ENCODE assay signal across 8 cellular contexts in genomic region chr20:58209652-58210397, GRCh38. TPM values are rescaled to one million over a fixed set of nuclear protein-coding genes. Genes with fewer than 3 reads are reported as not detected.
DNase-seq lines count a peak whose midpoint lies in the region; ATAC-seq lines count a peak whose summit lies in the region.

No MANE protein-coding gene starts in this region.

- no peak overlapping the region for H3K4me3 Mint-ChIP-seq in activated naive CD8-positive, alpha-beta T cell treated with anti-CD3 and anti-CD28 coated beads for 36 hours

- ATAC-seq in GM21423 (IDR thresholded peaks at IDR 0.05; ENCODE audit: unreplicated experiment), result peak; percentile 81

- no peaks in the 10 kb centered on the region for H3K36me3 Mint-ChIP-seq in activated naive CD8-positive, alpha-beta T cell treated with anti-CD3 and anti-CD28 coated beads for 36 hours

- peak; percentile 65 for DNase-seq in COR-L47 (lab: John Stamatoyannopoulos, UW)
- DNase-seq in LHCN-M2 (ENCODE audit: low read depth), result peak; percentile 55
- DNase-seq in T follicular helper cell (ENCODE audit: low read depth), result peak; percentile 77
- peak; percentile 86 for DNase-seq in activated naive CD8-positive, alpha-beta T cell treated with anti-CD3 and anti-CD28 coated beads for 36 hours
- peak; percentile 94 for DNase-seq in cardiac septum (ENCODE audit: low spot score)
- DNase-seq in renal cortical epithelial cell (ENCODE audit: low read depth), result peak; percentile 28
- no peak for DNase-seq in OCI-M2 (lab: John Stamatoyannopoulos, UW; ENCODE audit: unreplicated experiment)

- H3K27me3 Mint-ChIP-seq in activated naive CD8-positive, alpha-beta T cell treated with anti-CD3 and anti-CD28 coated beads for 36 hours, result peaks cover 26% of the 10 kb centered on the region

- intact Hi-C loops in cardiac septum (cut with DNase I), result loop anchor here (1.0 to 10.0 kb wide), 3 partner anchors 613 to 825 kb away; no protein-coding TSS in a partner anchor

- peaks cover 4% of the 10 kb centered on the region for H3K4me1 Mint-ChIP-seq in activated naive CD8-positive, alpha-beta T cell treated with anti-CD3 and anti-CD28 coated beads for 36 hours

- H3K27ac Mint-ChIP-seq in activated naive CD8-positive, alpha-beta T cell treated with anti-CD3 and anti-CD28 coated beads for 36 hours, result peak overlapping the region; percentile 51

- H3K9me3 Mint-ChIP-seq in activated naive CD8-positive, alpha-beta T cell treated with anti-CD3 and anti-CD28 coated beads for 36 hours, result peaks cover under 1% of the 10 kb centered on the region

RNA-seq across cellular contexts. Expression of gene ANKRD60, which starts 18.6 kb away (rescaled TPM):
- not detected in 2 replicates for total RNA-seq in LHCN-M2 (2014; rRNA removed)
- polyA plus RNA-seq in LHCN-M2 (2012), result not detected
- not detected for total RNA-seq in activated naive CD8-positive, alpha-beta T cell treated with anti-CD3 and anti-CD28 coated beads for 36 hours
- total RNA-seq in cardiac septum, result not detected
- total RNA-seq in renal cortical epithelial cell, result not detected in 2 replicates
